In the genomic region with DNA sequence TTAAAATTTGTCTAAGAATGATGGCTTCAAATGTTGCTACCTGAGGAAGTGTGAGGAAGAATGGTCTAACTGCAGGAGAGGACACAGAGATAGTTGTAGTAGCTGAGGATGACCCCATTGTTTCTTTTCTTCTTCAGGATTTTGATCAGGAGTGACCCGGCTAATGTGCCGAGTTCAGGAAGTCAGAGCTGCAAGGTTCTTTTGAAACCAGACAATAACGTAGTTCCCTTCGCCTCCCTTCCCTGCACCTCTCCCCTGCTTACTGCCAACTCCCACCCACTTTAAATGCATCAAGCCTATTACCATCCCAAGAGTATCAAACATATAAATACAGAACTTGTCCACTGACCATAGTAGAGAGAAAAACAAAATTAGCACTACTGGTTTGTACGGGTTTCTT, we compare ENCODE assay signal across 18 cellular contexts. TPM values are rescaled to one million over a fixed set of nuclear protein-coding genes. Genes with fewer than 3 reads are reported as not detected.
A peak's percentile ranks its signal among the peaks of the same experiment; 100 is the strongest.
DNase-seq lines count a peak whose midpoint lies in the region; ATAC-seq and TF ChIP-seq lines count a peak whose summit lies in the region.
"Had no signal": no experiment of that assay in that cellular context is flagged by ENCODE, and none has a peak within 500 bp of the region (broad histone marks: within the 10 kb centered on the region; RNA-seq: fewer than 3 reads in every experiment).

No MANE protein-coding gene starts in this region.

- H2AFZ ChIP-seq in GM23338: peak overlapping the region; percentile 90
- peak overlapping the region; percentile 90 for H2AFZ ChIP-seq in neuronal stem cell (ENCODE audit: low read length)

- H3K4me1 Mint-ChIP-seq in GM23338: peaks cover 19% of the 10 kb centered on the region
- peaks cover 22% of the 10 kb centered on the region for H3K4me1 Mint-ChIP-seq in glutamatergic neuron (ENCODE audit: low read depth, unreplicated experiment)

- H2BK15ac ChIP-seq in neuronal stem cell (ENCODE audit: low read length): no peak overlapping the region

- peak overlapping the region; percentile 23; the same call in 1 of the 2 replicates for H3K27ac ChIP-seq in GM23338 (ENCODE audit: low read depth)
- peak overlapping the region; percentile 91 for H3K27ac ChIP-seq in neuronal stem cell (replicated peaks; ENCODE audit: low read length)
- H3K27ac ChIP-seq: Peyer's patch had no signal

- peak overlapping the region; percentile 89 for H3K4me3 Mint-ChIP-seq in GM23338
- H3K4me3 Mint-ChIP-seq in glutamatergic neuron (ENCODE audit: unreplicated experiment): peak overlapping the region; percentile 94
- H3K4me3 Mint-ChIP-seq: activated CD8-positive, alpha-beta T cell treated with anti-CD3 and anti-CD28 coated beads, Interleukin-2, amount 10 ng/mL, durations not matched to agents 7 days and 5 days had no signal

- no peak overlapping the region for H4K91ac ChIP-seq in neuronal stem cell (ENCODE audit: low read depth, low read length, poor library complexity)

- H3K4me3 ChIP-seq in GM23338 (peak overlapping the region; percentile 73), neuronal stem cell (ENCODE audit: low read length in 2 of 2) (peak overlapping the region; percentile 58 to 74), MG63 (no peak overlapping the region)
- H3K4me3 ChIP-seq: Peyer's patch had no signal

- H3K79me2 ChIP-seq in GM23338 (replicated peaks; ENCODE audit: insufficient read depth): no peaks in the 10 kb centered on the region

- ATAC-seq in GM23338: peak; percentile 17
- ATAC-seq: activated CD8-positive, alpha-beta T cell treated with anti-CD3 and anti-CD28 coated beads, Interleukin-2, amount 10 ng/mL, durations not matched to agents 7 days and 5 days; esophagus mucosa; left lobe of liver had no signal

- no CpG with 5 or more reads among the region's 5 CpGs for WGBS in neuronal stem cell (ENCODE audit: extremely low coverage in 2 of 2, insufficient read length in 2 of 2, insufficient replicate concordance in 1 of 2), 2 donors

- H3K9me3 Mint-ChIP-seq in GM23338: no peaks in the 10 kb centered on the region
- H3K9me3 Mint-ChIP-seq in glutamatergic neuron (ENCODE audit: unreplicated experiment): peaks cover 27% of the 10 kb centered on the region

- no peak overlapping the region for H3K14ac ChIP-seq in neuronal stem cell (ENCODE audit: low read length)

- H3K9me3 ChIP-seq in neuronal stem cell (replicated peaks in 1 of 2; ENCODE audit: control insufficient read depth in 2 of 2, insufficient read depth in 1 of 2, low read depth in 1 of 2, low read length in 2 of 2) (no peaks in the 10 kb centered on the region), MG63 (no peaks in the 10 kb centered on the region)
- H3K9me3 ChIP-seq: Peyer's patch had no signal

- H3K23ac ChIP-seq in neuronal stem cell (ENCODE audit: low read depth, low read length, poor library complexity): no peak overlapping the region

- no peak overlapping the region for H2BK120ac ChIP-seq in neuronal stem cell (ENCODE audit: low read depth, low read length)

- H3K4ac ChIP-seq in neuronal stem cell (ENCODE audit: low read length): no peak overlapping the region

- H3K27me3 Mint-ChIP-seq in GM23338 (ENCODE audit: insufficient read depth, low read depth, poor library complexity) (peaks cover 16% of the 10 kb centered on the region), glutamatergic neuron (ENCODE audit: unreplicated experiment) (peaks cover 14% of the 10 kb centered on the region)

- no peak overlapping the region for H2AK5ac ChIP-seq in neuronal stem cell (ENCODE audit: low read depth, low read length)

- no peaks in the 10 kb centered on the region for H3K36me3 ChIP-seq in GM23338 (ENCODE audit: insufficient read depth)
- no peaks in the 10 kb centered on the region for H3K36me3 ChIP-seq in neuronal stem cell (replicated peaks in 1 of 2; ENCODE audit: control insufficient read depth in 2 of 2, insufficient read depth in 2 of 2, low read length in 2 of 2)
- no peaks in the 10 kb centered on the region for H3K36me3 ChIP-seq in MG63
- H3K36me3 ChIP-seq: Peyer's patch had no signal

- H3K9me2 ChIP-seq in GM23338 (ENCODE audit: insufficient read depth): no peaks in the 10 kb centered on the region

- H3K79me1 ChIP-seq in neuronal stem cell (ENCODE audit: low read depth, low read length): no peaks in the 10 kb centered on the region

- H3K4me1 ChIP-seq in GM23338 (ENCODE audit: insufficient read depth) (peaks cover 22% of the 10 kb centered on the region), neuronal stem cell (ENCODE audit: control insufficient read depth in 2 of 2, insufficient read depth in 1 of 2, low read depth in 1 of 2, low read length in 2 of 2) (peaks cover 0 to 4% of the 10 kb centered on the region in 2 donors)
- H3K4me1 ChIP-seq: Peyer's patch had no signal

- H3K36me3 Mint-ChIP-seq in GM23338 (ENCODE audit: low read depth): peaks cover 2% of the 10 kb centered on the region; the same call in 1 of the 3 replicates
- H3K36me3 Mint-ChIP-seq in glutamatergic neuron (ENCODE audit: unreplicated experiment): no peaks in the 10 kb centered on the region
- H3K36me3 Mint-ChIP-seq: IgD-negative memory B cell, naive B cell had no signal

- TF ChIP-seq CTCF in GM23338 (conservative IDR thresholded peaks at IDR 0.05; ENCODE audit: low read depth in 2 of 2) (no peak), glutamatergic neuron (IDR thresholded peaks at IDR 0.05; ENCODE audit: partially characterized antibody, unreplicated experiment) (no peak)

- H3K27me3 ChIP-seq in GM23338 (ENCODE audit: insufficient read depth): peaks cover 21% of the 10 kb centered on the region
- H3K27me3 ChIP-seq in neuronal stem cell (ENCODE audit: control insufficient read depth in 3 of 3, insufficient read depth in 3 of 3, low read depth in 1 of 3, low read length in 3 of 3): peaks cover 0 to 7% (median 0%) of the 10 kb centered on the region in 3 experiments
- no peaks in the 10 kb centered on the region for H3K27me3 ChIP-seq in MG63
- H3K27me3 ChIP-seq: Peyer's patch had no signal

- H3K27ac Mint-ChIP-seq in GM23338 (peak overlapping the region; percentile 94), glutamatergic neuron (ENCODE audit: unreplicated experiment) (peak overlapping the region; percentile 98)
- H3K27ac Mint-ChIP-seq: activated CD8-positive, alpha-beta T cell treated with anti-CD3 and anti-CD28 coated beads, Interleukin-2, amount 10 ng/mL, durations not matched to agents 7 days and 5 days; IgD-negative memory B cell; naive B cell had no signal

- no peak overlapping the region for H2BK12ac ChIP-seq in neuronal stem cell (ENCODE audit: low read length)

- no peak for DNase-seq in GM23338 (ENCODE audit: low spot score)
- peak; percentile 83 for DNase-seq in NCI-H69 (lab: John Stamatoyannopoulos, UW)
- DNase-seq in glutamatergic neuron: no peak
- DNase-seq in neuronal stem cell (ENCODE audit: low spot score): peak; percentile 51
- DNase-seq in activated CD4-positive, alpha-beta T cell treated with anti-CD3 and anti-CD28 coated beads, Interleukin-2, amount 50 U/mL, for 4 hours: no peak
- no peak for DNase-seq in NK-92 treated with Interleukin-12 subunit alpha and Interleukin-12 subunit beta, amount 100 ng/mL, for 24 hours (lab: John Stamatoyannopoulos, UW)
- DNase-seq in occipital lobe (lab: John Stamatoyannopoulos, UW): no peak
- no peak for DNase-seq in MG63
- DNase-seq: activated CD8-positive, alpha-beta T cell treated with anti-CD3 and anti-CD28 coated beads, Interleukin-2, amount 10 ng/mL, durations not matched to agents 7 days and 5 days; AML-193; head of caudate nucleus; naive B cell; NCI-H1105; NCI-H345; Peyer's patch had no signal

- no peak overlapping the region for H3K18ac ChIP-seq in neuronal stem cell (ENCODE audit: low read length)

- H3K4me2 ChIP-seq in GM23338 (peak overlapping the region; percentile 82), neuronal stem cell (ENCODE audit: insufficient read depth, low read length, poor library complexity, severe bottlenecking) (peak overlapping the region; percentile 83)

- no peak overlapping the region for H2BK5ac ChIP-seq in neuronal stem cell (ENCODE audit: low read length)

- H3F3A ChIP-seq in GM23338 (replicated peaks; ENCODE audit: low read depth): 0 out of 2 replicates have a peak, but pooled peaks cover 6% of the 10 kb centered on the region

- H4K20me1 ChIP-seq in GM23338 (replicated peaks; ENCODE audit: insufficient read depth): no peaks in the 10 kb centered on the region

- no peak overlapping the region for H4K8ac ChIP-seq in neuronal stem cell (ENCODE audit: low read depth, low read length)

- H3K9ac ChIP-seq in neuronal stem cell (ENCODE audit: low read depth, low read length, poor library complexity): no peak overlapping the region

TF ChIP-seq in GM23338, 12 proteins besides CTCF, POLR2A, EP300 and RAD21 (continues in another document):
- no peak for TF ChIP-seq POLR2AphosphoS5 (IDR thresholded peaks at IDR 0.05; ENCODE audit: low read depth)

RNA-seq across cellular contexts. Expression of gene ELAVL2, which starts 23.3 kb away (rescaled TPM):
- 39.0 and 42.4 TPM in 2 replicates for total RNA-seq in GM23338 (2014; rRNA removed; shearing (Covaris generic))
- polyA plus RNA-seq in GM23338 (2016; fragmentation: Nextera tagmentation; extraction: Ambion mirVana): 15.3 and 18.6 TPM in 2 replicates
- total RNA-seq in glutamatergic neuron (ENCODE audit: unreplicated experiment): 384 TPM
- polyA plus RNA-seq in neuronal stem cell (2013, experiment 1 of 2): 9.3 TPM
- 10.1 TPM for polyA plus RNA-seq in neuronal stem cell (2013, experiment 2 of 2)
- total RNA-seq in occipital lobe: 297 TPM
- total RNA-seq in MG63 (2014; rRNA removed; shearing (Covaris generic); ENCODE audit: low replicate concordance): not detected in 2 replicates
- total RNA-seq: activated CD8-positive, alpha-beta T cell treated with anti-CD3 and anti-CD28 coated beads, Interleukin-2, amount 10 ng/mL, durations not matched to agents 7 days and 5 days; Peyer's patch had no signal
- polyA plus RNA-seq: IgD-negative memory B cell had no signal

Comparison
In these comparisons a context has a peak if more than half of its experiments do, and no peak if none do; other contexts are left out.
1. DNase-seq: peak in NCI-H69 (single experiment) and neuronal stem cell (single experiment); none in GM23338 (single experiment), glutamatergic neuron (single experiment), activated CD4-positive, alpha-beta T cell treated with anti-CD3 and anti-CD28 coated beads, Interleukin-2, amount 50 U/mL, for 4 hours (0 of 2), NK-92 treated with Interleukin-12 subunit alpha and Interleukin-12 subunit beta, amount 100 ng/mL, for 24 hours (single experiment), occipital lobe (single experiment) and MG63 (single experiment).
2. RNA of gene ELAVL2, which starts 23.3 kb away (total RNA-seq): 384 TPM in glutamatergic neuron (single experiment), 297 TPM in occipital lobe (single experiment) and 39.0 to 42.4 TPM in GM23338; not detected in MG63; every median in the first group is over 10 times any median in the second.